8 cellular contexts compared by ENCODE assay signal in genomic region chr1:226064168-226064815, GRCh38. TPM values are rescaled to one million over a fixed set of nuclear protein-coding genes. Genes with fewer than 3 reads are reported as not detected.
A peak's percentile ranks its signal among the peaks of the same experiment; 100 is the strongest.
DNase-seq lines count a peak whose midpoint lies in the region; ATAC-seq, FAIRE-seq and TF ChIP-seq lines count a peak whose summit lies in the region.

No MANE protein-coding gene starts in this region.

- H3K4me3 Mint-ChIP-seq in T-helper 1 cell treated with Interleukin-12 subunit alpha and Interleukin-12 subunit beta and Interleukin-4 antibody, amounts not matched to agents 30 μg/mL and 1 μg/mL, for 36 hours: peak overlapping the region; percentile 100
- peak overlapping the region; percentile 99 for H3K4me3 Mint-ChIP-seq in neural crest cell

- peak; percentile 73 for TF ChIP-seq CTCF in neural crest cell (conservative IDR thresholded peaks at IDR 0.05)

- FAIRE-seq in endometrium (lab: Jason Lieb, UNC): peak; percentile 26

- ATAC-seq in HG03108 (IDR thresholded peaks at IDR 0.05; ENCODE audit: unreplicated experiment) (no peak), HG02981 (IDR thresholded peaks at IDR 0.05; ENCODE audit: unreplicated experiment) (no peak)

- no peaks in the 10 kb centered on the region for H3K9me3 Mint-ChIP-seq in T-helper 1 cell treated with Interleukin-12 subunit alpha and Interleukin-12 subunit beta and Interleukin-4 antibody, amounts not matched to agents 30 μg/mL and 1 μg/mL, for 36 hours
- no peaks in the 10 kb centered on the region for H3K9me3 Mint-ChIP-seq in neural crest cell

- intact Hi-C loops in posterior cingulate gyrus (cut with DNase I): loop anchor here (1.0 to 10.0 kb wide), 3 partner anchors 45 to 121 kb away; partner anchors contain the start of genes ACBD3 and SDE2

- in situ Hi-C loops in Caki2 (cut with HindIII; ENCODE audit: low pct_unique_long_range_greater_than_20kb, low sequenced_read_pairs): no loop called here

- peaks cover 41% of the 10 kb centered on the region for H3K4me1 Mint-ChIP-seq in T-helper 1 cell treated with Interleukin-12 subunit alpha and Interleukin-12 subunit beta and Interleukin-4 antibody, amounts not matched to agents 30 μg/mL and 1 μg/mL, for 36 hours (ENCODE audit: low read depth)
- H3K4me1 Mint-ChIP-seq in neural crest cell: peaks cover 47% of the 10 kb centered on the region

- DNase-seq in Caki2 (ENCODE audit: low read depth): peak; percentile 55
- DNase-seq in HT-29 (ENCODE audit: low spot score): peak; percentile 82
- no peak for DNase-seq in neural crest cell (ENCODE audit: low read depth, low spot score)
- no peak for DNase-seq in posterior cingulate gyrus

- H3K27ac Mint-ChIP-seq in T-helper 1 cell treated with Interleukin-12 subunit alpha and Interleukin-12 subunit beta and Interleukin-4 antibody, amounts not matched to agents 30 μg/mL and 1 μg/mL, for 36 hours: peak overlapping the region; percentile 100
- peak overlapping the region; percentile 100 for H3K27ac Mint-ChIP-seq in neural crest cell (ENCODE audit: unreplicated experiment)

- H3K27me3 Mint-ChIP-seq in T-helper 1 cell treated with Interleukin-12 subunit alpha and Interleukin-12 subunit beta and Interleukin-4 antibody, amounts not matched to agents 30 μg/mL and 1 μg/mL, for 36 hours (ENCODE audit: low read depth): no peaks in the 10 kb centered on the region
- peaks cover 6% of the 10 kb centered on the region for H3K27me3 Mint-ChIP-seq in neural crest cell (ENCODE audit: low read depth)

- peaks cover 51% of the 10 kb centered on the region for H3K36me3 Mint-ChIP-seq in T-helper 1 cell treated with Interleukin-12 subunit alpha and Interleukin-12 subunit beta and Interleukin-4 antibody, amounts not matched to agents 30 μg/mL and 1 μg/mL, for 36 hours (ENCODE audit: low read depth)
- peaks cover 22% of the 10 kb centered on the region for H3K36me3 Mint-ChIP-seq in neural crest cell (ENCODE audit: low read depth)

RNA-seq across cellular contexts. Expression of gene H3-3A, which starts 1.8 kb away (rescaled TPM):
- total RNA-seq in Caki2 (2014; rRNA removed; shearing (Covaris generic); ENCODE audit: low replicate concordance): 164 and 191 TPM in 2 replicates
- 275 and 298 TPM in 2 replicates for total RNA-seq in HT-29 (2014; rRNA removed; shearing (Covaris generic))
- 991 and 1,004 TPM in 2 replicates for total RNA-seq in neural crest cell

Comparison
In these comparisons a context has a peak if more than half of its experiments do, and no peak if none do; other contexts are left out.
1. DNase-seq: peak in Caki2 (single experiment) and HT-29 (single experiment); none in neural crest cell (single experiment) and posterior cingulate gyrus (0 of 10).